ENCODE assay signal across 21 cellular contexts in genomic region chr9:68822596-68823165, GRCh38.
DNase-seq lines count a peak whose midpoint lies in the region; ATAC-seq and TF ChIP-seq lines count a peak whose summit lies in the region.
"Had no signal": no experiment of that assay in that cellular context is flagged by ENCODE, and none has a peak within 500 bp of the region (broad histone marks: within the 10 kb centered on the region; RNA-seq: fewer than 3 reads in every experiment).

No MANE protein-coding gene starts in this region.

- no peaks in the 10 kb centered on the region for H3K36me3 ChIP-seq in stomach
- H3K36me3 ChIP-seq: esophagus muscularis mucosa, neural progenitor cell, SJCRH30 had no signal

- TF ChIP-seq EP300 in stomach (IDR thresholded peaks at IDR 0.05), result no peak

- H3K9me3 ChIP-seq in right cardiac atrium (ENCODE audit: control insufficient read depth, low read length) (no peaks in the 10 kb centered on the region), stomach (no peaks in the 10 kb centered on the region), T-helper 17 cell (ENCODE audit: control insufficient read depth, low read length, poor library complexity, severe bottlenecking) (no peaks in the 10 kb centered on the region)
- H3K9me3 ChIP-seq: esophagus muscularis mucosa, SJCRH30 had no signal

- H3K4me1 Mint-ChIP-seq in T-helper 17 cell, result no peaks in the 10 kb centered on the region
- H3K4me1 Mint-ChIP-seq: activated naive CD4-positive, alpha-beta T cell treated with anti-CD3 and anti-CD28 coated beads, Interleukin-2, amount 10 ng/mL, durations not matched to agents 7 days and 5 days; CD4-positive, CD25-positive, alpha-beta regulatory T cell; T-cell had no signal

- H3K36me3 Mint-ChIP-seq in T-helper 17 cell (ENCODE audit: low read depth), result no peaks in the 10 kb centered on the region
- H3K36me3 Mint-ChIP-seq: activated naive CD4-positive, alpha-beta T cell treated with anti-CD3 and anti-CD28 coated beads, Interleukin-2, amount 10 ng/mL, durations not matched to agents 7 days and 5 days; CD4-positive, CD25-positive, alpha-beta regulatory T cell; T-cell had no signal

- DNase-seq in NCI-H2029 treated with DMSO at 0.1 percent for 48 hours (lab: John Stamatoyannopoulos, UW), result peak; percentile 52
- DNase-seq in cerebellar cortex (ENCODE audit: low spot score), result peak; percentile 87
- peak; percentile 61 to 86 (median 83) for DNase-seq in right cardiac atrium
- DNase-seq in stomach, result peak; percentile 62
- DNase-seq in amniotic stem cell (lab: John Stamatoyannopoulos, UW), result no peak
- DNase-seq in NOMO-1 treated with DMSO at 0.1 percent for 48 hours (lab: John Stamatoyannopoulos, UW; ENCODE audit: unreplicated experiment), result no peak
- DNase-seq in T-helper 17 cell, result no peak
- DNase-seq: activated CD4-positive, alpha-beta T cell treated with anti-CD3 and anti-CD28 coated beads for 48 hours; activated naive CD4-positive, alpha-beta T cell treated with anti-CD3 and anti-CD28 coated beads, Interleukin-2, amount 10 ng/mL, durations not matched to agents 7 days and 5 days; CD4-positive, CD25-positive, alpha-beta regulatory T cell; DMS 273 treated with DMSO at 0.1 percent for 48 hours; NCI-H1694 treated with DMSO at 0.1 percent for 48 hours; NCI-H226; PC-9; SJCRH30; stimulated activated naive CD4-positive, alpha-beta T cell; T-cell had no signal

- no peak for TF ChIP-seq CTCF in stomach (IDR thresholded peaks at IDR 0.05)

- 18% methylated on average over 6 of the region's 6 CpGs for WGBS in right cardiac atrium
- 24 to 50% (median 36%) methylated on average over 6 of the region's 6 CpGs for WGBS in stomach, 5 donors

- H3K27me3 ChIP-seq in right cardiac atrium (ENCODE audit: control insufficient read depth, insufficient read depth) (no peaks in the 10 kb centered on the region), stomach (no peaks in the 10 kb centered on the region)
- H3K27me3 ChIP-seq: esophagus muscularis mucosa, neural progenitor cell had no signal

- H3K4me3 ChIP-seq in right cardiac atrium (ENCODE audit: low read length), result no peak overlapping the region
- no peak overlapping the region for H3K4me3 ChIP-seq in stomach
- H3K4me3 ChIP-seq: esophagus muscularis mucosa, neural progenitor cell, PC-9, SJCRH30, smooth muscle cell had no signal

- H3K4me1 ChIP-seq in right cardiac atrium (ENCODE audit: control insufficient read depth, insufficient read depth, low read length) (peaks cover 3% of the 10 kb centered on the region), stomach (peaks cover 0 to 19% (median 17%) of the 10 kb centered on the region in 4 donors)
- H3K4me1 ChIP-seq: esophagus muscularis mucosa, SJCRH30 had no signal

- H3K27ac ChIP-seq in right cardiac atrium (ENCODE audit: low read length) (peak overlapping the region; percentile 72), stomach (peak overlapping the region in 2 of 5 donors; percentile 13 to 49)
- H3K27ac ChIP-seq: esophagus muscularis mucosa, neural progenitor cell, PC-9, SJCRH30 had no signal

- H3K4me3 Mint-ChIP-seq in T-helper 17 cell, result no peak overlapping the region
- H3K4me3 Mint-ChIP-seq: activated naive CD4-positive, alpha-beta T cell treated with anti-CD3 and anti-CD28 coated beads, Interleukin-2, amount 10 ng/mL, durations not matched to agents 7 days and 5 days; CD4-positive, CD25-positive, alpha-beta regulatory T cell; neural progenitor cell; T-cell had no signal

- ATAC-seq in right cardiac atrium, result peak; percentile 92 to 93
- no peak for ATAC-seq in HG02852 (IDR thresholded peaks at IDR 0.05; ENCODE audit: unreplicated experiment)
- ATAC-seq in T-helper 17 cell, result no peak
- ATAC-seq: T-cell had no signal

- no peak for TF ChIP-seq POLR2A in stomach (IDR thresholded peaks at IDR 0.05)

- no peak overlapping the region for H3K27ac Mint-ChIP-seq in T-helper 17 cell
- H3K27ac Mint-ChIP-seq: activated naive CD4-positive, alpha-beta T cell treated with anti-CD3 and anti-CD28 coated beads, Interleukin-2, amount 10 ng/mL, durations not matched to agents 7 days and 5 days; CD4-positive, CD25-positive, alpha-beta regulatory T cell; neural progenitor cell; T-cell had no signal

- intact Hi-C loops in right cardiac atrium (cut with DNase I) (no loop called here), stomach (cut with DNase I; ENCODE audit: low total_unique reads) (no loop called here)

- H3K27me3 Mint-ChIP-seq in T-helper 17 cell, result peaks cover 32% of the 10 kb centered on the region
- H3K27me3 Mint-ChIP-seq: activated naive CD4-positive, alpha-beta T cell treated with anti-CD3 and anti-CD28 coated beads, Interleukin-2, amount 10 ng/mL, durations not matched to agents 7 days and 5 days; T-cell had no signal

Comparison
In these comparisons a context has a peak if more than half of its experiments do, and no peak if none do; other contexts are left out.
1. DNase-seq: peak in NCI-H2029 treated with DMSO at 0.1 percent for 48 hours (single experiment), cerebellar cortex (single experiment), right cardiac atrium (3 of 3) and stomach (single experiment); none in amniotic stem cell (single experiment), NOMO-1 treated with DMSO at 0.1 percent for 48 hours (single experiment) and T-helper 17 cell (0 of 3).
2. ATAC-seq: peak in right cardiac atrium (2 of 2); none in HG02852 (single experiment) and T-helper 17 cell (single experiment).